Comparison of ENCODE assay signal across 39 cellular contexts in the genomic region with DNA sequence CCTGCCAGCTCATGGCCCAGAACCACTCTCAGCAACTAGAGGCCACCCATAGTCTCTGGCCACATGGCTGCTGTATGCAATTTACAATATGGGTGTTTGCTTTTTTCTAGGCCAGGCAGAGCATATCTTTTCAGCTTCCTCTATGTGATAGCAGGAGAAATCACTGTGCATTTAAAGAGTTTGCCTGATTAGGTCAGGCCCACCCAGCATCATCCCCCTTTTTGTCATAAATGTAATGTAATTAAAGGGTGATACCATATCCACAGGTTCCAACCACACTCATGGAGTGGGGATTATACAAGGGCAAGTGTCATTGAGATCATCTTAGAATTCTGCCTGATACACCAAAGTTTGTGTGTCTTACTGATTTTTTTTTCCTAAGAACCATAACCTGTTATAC.
"Had no signal": no experiment of that assay in that cellular context is flagged by ENCODE, and none has a peak within 500 bp of the region (broad histone marks: within the 10 kb centered on the region; RNA-seq: fewer than 3 reads in every experiment).

No MANE protein-coding gene starts in this region.

- ATAC-seq: activated naive CD4-positive, alpha-beta T cell treated with anti-CD3 and anti-CD28 coated beads, Interleukin-2, amount 50 U/mL, for 72 hours; activated naive CD8-positive, alpha-beta T cell treated with anti-CD3 and anti-CD28 coated beads, Interleukin-2, amount 50 U/mL, for 24 hours; activated T-cell treated with anti-CD3 and anti-CD28 coated beads, Interleukin-2, amount 50 U/mL, for 4 hours; activated T-cell treated with anti-CD3 and anti-CD28 coated beads, Interleukin-2, amount 50 U/mL, for 72 hours; activated T-helper 17 cell treated with anti-CD3 and anti-CD28 coated beads, Interleukin-2, amount 50 U/mL, for 72 hours; body of pancreas had no signal

- H3K9me3 Mint-ChIP-seq: activated naive CD4-positive, alpha-beta T cell treated with anti-CD3 and anti-CD28 coated beads for 36 hours; activated naive CD4-positive, alpha-beta T cell treated with anti-CD3 and anti-CD28 coated beads, Interleukin-2, amount 10 ng/mL, durations not matched to agents 7 days and 5 days; activated naive CD4-positive, alpha-beta T cell treated with anti-CD3 and anti-CD28 coated beads, Interleukin-2, amount 50 U/mL, for 24 hours; activated naive CD4-positive, alpha-beta T cell treated with anti-CD3 and anti-CD28 coated beads, Interleukin-2, amount 50 U/mL, for 72 hours; activated naive CD8-positive, alpha-beta T cell treated with anti-CD3 and anti-CD28 coated beads for 36 hours; activated naive CD8-positive, alpha-beta T cell treated with anti-CD3 and anti-CD28 coated beads, Interleukin-2, amount 10 ng/mL, durations not matched to agents 7 days and 5 days; activated naive CD8-positive, alpha-beta T cell treated with anti-CD3 and anti-CD28 coated beads, Interleukin-2, amount 50 U/mL, for 24 hours; activated T-cell treated with anti-CD3 and anti-CD28 coated beads, Interleukin-2, amount 50 U/mL, for 24 hours; activated T-cell treated with anti-CD3 and anti-CD28 coated beads, Interleukin-2, amount 50 U/mL, for 4 hours; activated T-cell treated with anti-CD3 and anti-CD28 coated beads, Interleukin-2, amount 50 U/mL, for 72 hours; activated T-helper 1 cell treated with anti-CD3 and anti-CD28 coated beads, Interleukin-12 subunit alpha, Interleukin-12 subunit beta, Interleukin-2, Interleukin-4 antibody, amounts not matched to agents 30 ng/mL and 10 ng/mL and 1 ng/mL, durations not matched to agents 14 hours and 24 hours and 36 hours; activated T-helper 17 cell treated with anti-CD3 and anti-CD28 coated beads, Interleukin-2, amount 50 U/mL, for 72 hours; activated T-helper 2 cell treated with anti-CD3 and anti-CD28 coated beads, Interferon-gamma antibody, Interleukin-2, Interleukin-4, amounts not matched to agents 10 μg/mL and 5 μg/mL and 100 μg/mL, durations not matched to agents 14 hours and 24 hours and 36 hours; central memory CD8-positive, alpha-beta T cell had no signal

- H3K27ac ChIP-seq: adrenal gland, ascending aorta, body of pancreas, brain microvascular endothelial cell, breast epithelium, cardiac muscle cell had no signal

- H3K27ac Mint-ChIP-seq: activated naive CD4-positive, alpha-beta T cell treated with anti-CD3 and anti-CD28 coated beads for 36 hours; activated naive CD4-positive, alpha-beta T cell treated with anti-CD3 and anti-CD28 coated beads, Interleukin-2, amount 10 ng/mL, durations not matched to agents 7 days and 5 days; activated naive CD4-positive, alpha-beta T cell treated with anti-CD3 and anti-CD28 coated beads, Interleukin-2, amount 50 U/mL, for 24 hours; activated naive CD4-positive, alpha-beta T cell treated with anti-CD3 and anti-CD28 coated beads, Interleukin-2, amount 50 U/mL, for 72 hours; activated naive CD8-positive, alpha-beta T cell; activated naive CD8-positive, alpha-beta T cell treated with anti-CD3 and anti-CD28 coated beads for 36 hours; activated naive CD8-positive, alpha-beta T cell treated with anti-CD3 and anti-CD28 coated beads, Interleukin-2, amount 10 ng/mL, durations not matched to agents 7 days and 5 days; activated naive CD8-positive, alpha-beta T cell treated with anti-CD3 and anti-CD28 coated beads, Interleukin-2, amount 50 U/mL, for 24 hours; activated T-cell treated with anti-CD3 and anti-CD28 coated beads, Interleukin-2, amount 50 U/mL, for 24 hours; activated T-cell treated with anti-CD3 and anti-CD28 coated beads, Interleukin-2, amount 50 U/mL, for 72 hours; activated T-helper 1 cell treated with anti-CD3 and anti-CD28 coated beads, Interleukin-12 subunit alpha, Interleukin-12 subunit beta, Interleukin-2, Interleukin-4 antibody, amounts not matched to agents 30 ng/mL and 10 ng/mL and 1 ng/mL, durations not matched to agents 14 hours and 24 hours and 36 hours; activated T-helper 17 cell treated with anti-CD3 and anti-CD28 coated beads, Interleukin-2, amount 50 U/mL, for 72 hours; activated T-helper 2 cell treated with anti-CD3 and anti-CD28 coated beads, Interferon-gamma antibody, Interleukin-2, Interleukin-4, amounts not matched to agents 10 μg/mL and 5 μg/mL and 100 μg/mL, durations not matched to agents 14 hours and 24 hours and 36 hours; brain had no signal

- H3K4me1 Mint-ChIP-seq: activated naive CD4-positive, alpha-beta T cell treated with anti-CD3 and anti-CD28 coated beads, Interleukin-2, amount 10 ng/mL, durations not matched to agents 7 days and 5 days; activated naive CD4-positive, alpha-beta T cell treated with anti-CD3 and anti-CD28 coated beads, Interleukin-2, amount 50 U/mL, for 24 hours; activated naive CD8-positive, alpha-beta T cell treated with anti-CD3 and anti-CD28 coated beads for 36 hours; activated naive CD8-positive, alpha-beta T cell treated with anti-CD3 and anti-CD28 coated beads, Interleukin-2, amount 10 ng/mL, durations not matched to agents 7 days and 5 days; activated naive CD8-positive, alpha-beta T cell treated with anti-CD3 and anti-CD28 coated beads, Interleukin-2, amount 50 U/mL, for 24 hours; activated T-helper 17 cell treated with anti-CD3 and anti-CD28 coated beads, Interleukin-2, amount 50 U/mL, for 72 hours; brain; central memory CD8-positive, alpha-beta T cell had no signal

- H3K27me3 ChIP-seq: adrenal gland, ascending aorta, body of pancreas, brain microvascular endothelial cell, breast epithelium, cardiac muscle cell had no signal

- FAIRE-seq: astrocyte, bronchial epithelial cell had no signal

- DNase-seq: activated effector memory CD4-positive, alpha-beta T cell treated with anti-CD3 and anti-CD28 coated beads, Interleukin-2, amount 50 U/mL, for 16 hours; activated effector memory CD4-positive, alpha-beta T cell treated with Interleukin-2 at 50 U/mL for 16 hours; activated gamma-delta T cell; activated gamma-delta T cell treated with Interleukin-2 at 50 U/mL for 16 hours; activated naive CD4-positive, alpha-beta T cell; activated naive CD4-positive, alpha-beta T cell treated with anti-CD3 and anti-CD28 coated beads for 36 hours; activated naive CD4-positive, alpha-beta T cell treated with anti-CD3 and anti-CD28 coated beads, Interleukin-2, amount 10 ng/mL, durations not matched to agents 7 days and 5 days; activated naive CD4-positive, alpha-beta T cell treated with anti-CD3 and anti-CD28 coated beads, Interleukin-2, amount 50 U/mL, for 16 hours; activated naive CD4-positive, alpha-beta T cell treated with Interleukin-2 at 50 U/mL for 16 hours; activated naive CD8-positive, alpha-beta T cell treated with anti-CD3 and anti-CD28 coated beads for 36 hours; activated naive CD8-positive, alpha-beta T cell treated with anti-CD3 and anti-CD28 coated beads, Interleukin-2, amount 10 ng/mL, durations not matched to agents 7 days and 5 days; activated naive CD8-positive, alpha-beta T cell treated with anti-CD3 and anti-CD28 coated beads, Interleukin-2, amount 50 U/mL, for 24 hours; activated T-cell treated with anti-CD3 and anti-CD28 coated beads, Interleukin-2, amount 50 U/mL, for 24 hours; activated T-cell treated with anti-CD3 and anti-CD28 coated beads, Interleukin-2, amount 50 U/mL, for 4 hours; activated T-cell treated with anti-CD3 and anti-CD28 coated beads, Interleukin-2, amount 50 U/mL, for 48 hours; activated T-cell treated with anti-CD3 and anti-CD28 coated beads, Interleukin-2, amount 50 U/mL, for 72 hours; adrenal gland; amniotic stem cell; amygdala; anterior cingulate cortex; aorta; body of pancreas; brain microvascular endothelial cell; caudate nucleus; central memory CD4-positive, alpha-beta T cell; cerebellar nuclear complex had no signal

- H3K4me3 ChIP-seq: adrenal gland, ascending aorta, body of pancreas, breast epithelium, cardiac muscle cell had no signal

- H3K4me3 Mint-ChIP-seq: activated naive CD4-positive, alpha-beta T cell treated with anti-CD3 and anti-CD28 coated beads for 36 hours; activated naive CD4-positive, alpha-beta T cell treated with anti-CD3 and anti-CD28 coated beads, Interleukin-2, amount 10 ng/mL, durations not matched to agents 7 days and 5 days; activated naive CD4-positive, alpha-beta T cell treated with anti-CD3 and anti-CD28 coated beads, Interleukin-2, amount 50 U/mL, for 24 hours; activated naive CD8-positive, alpha-beta T cell; activated naive CD8-positive, alpha-beta T cell treated with anti-CD3 and anti-CD28 coated beads for 36 hours; activated naive CD8-positive, alpha-beta T cell treated with anti-CD3 and anti-CD28 coated beads, Interleukin-2, amount 10 ng/mL, durations not matched to agents 7 days and 5 days; activated naive CD8-positive, alpha-beta T cell treated with anti-CD3 and anti-CD28 coated beads, Interleukin-2, amount 50 U/mL, for 24 hours; activated T-cell treated with anti-CD3 and anti-CD28 coated beads, Interleukin-2, amount 50 U/mL, for 24 hours; activated T-cell treated with anti-CD3 and anti-CD28 coated beads, Interleukin-2, amount 50 U/mL, for 4 hours; activated T-cell treated with anti-CD3 and anti-CD28 coated beads, Interleukin-2, amount 50 U/mL, for 72 hours; activated T-helper 1 cell treated with anti-CD3 and anti-CD28 coated beads, Interleukin-12 subunit alpha, Interleukin-12 subunit beta, Interleukin-2, Interleukin-4 antibody, amounts not matched to agents 30 ng/mL and 10 ng/mL and 1 ng/mL, durations not matched to agents 14 hours and 24 hours and 36 hours; activated T-helper 17 cell treated with anti-CD3 and anti-CD28 coated beads, Interleukin-2, amount 50 U/mL, for 72 hours; brain; central memory CD8-positive, alpha-beta T cell had no signal

- H3K4me1 ChIP-seq: adrenal gland, ascending aorta, body of pancreas, breast epithelium had no signal

- H3K27me3 Mint-ChIP-seq: activated naive CD4-positive, alpha-beta T cell treated with anti-CD3 and anti-CD28 coated beads, Interleukin-2, amount 10 ng/mL, durations not matched to agents 7 days and 5 days; activated naive CD4-positive, alpha-beta T cell treated with anti-CD3 and anti-CD28 coated beads, Interleukin-2, amount 50 U/mL, for 24 hours; activated naive CD8-positive, alpha-beta T cell treated with anti-CD3 and anti-CD28 coated beads, Interleukin-2, amount 10 ng/mL, durations not matched to agents 7 days and 5 days; brain had no signal

- H3K36me3 Mint-ChIP-seq: activated naive CD4-positive, alpha-beta T cell treated with anti-CD3 and anti-CD28 coated beads, Interleukin-2, amount 10 ng/mL, durations not matched to agents 7 days and 5 days; activated naive CD4-positive, alpha-beta T cell treated with anti-CD3 and anti-CD28 coated beads, Interleukin-2, amount 50 U/mL, for 24 hours; activated naive CD4-positive, alpha-beta T cell treated with anti-CD3 and anti-CD28 coated beads, Interleukin-2, amount 50 U/mL, for 72 hours; activated naive CD8-positive, alpha-beta T cell; activated naive CD8-positive, alpha-beta T cell treated with anti-CD3 and anti-CD28 coated beads for 36 hours; activated naive CD8-positive, alpha-beta T cell treated with anti-CD3 and anti-CD28 coated beads, Interleukin-2, amount 10 ng/mL, durations not matched to agents 7 days and 5 days had no signal

- H3K36me3 ChIP-seq: adrenal gland, ascending aorta, brain microvascular endothelial cell, breast epithelium, cardiac muscle cell had no signal

- H3K9me3 ChIP-seq: adrenal gland, ascending aorta, body of pancreas, breast epithelium had no signal
